Comparison of ENCODE assay signal across 26 cellular contexts in the genomic region with DNA sequence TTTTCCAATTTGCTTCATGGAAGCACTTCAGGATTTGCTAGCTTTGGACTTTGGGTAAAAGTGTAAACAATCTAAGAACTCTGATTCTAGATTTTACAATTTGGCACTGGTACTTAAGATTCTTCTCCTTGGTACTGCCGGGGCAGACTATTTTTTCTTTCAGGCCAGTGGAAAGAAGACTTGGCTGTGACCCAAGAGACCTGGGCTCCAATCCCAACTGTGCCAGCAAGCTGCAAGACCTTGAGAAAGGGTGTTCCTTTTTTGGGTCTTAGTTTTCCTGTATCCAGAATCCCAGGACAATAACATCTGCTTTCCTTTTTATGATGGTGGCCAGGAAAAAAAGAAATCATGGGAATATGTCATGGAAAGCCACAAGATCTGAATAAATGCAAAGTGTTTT.
"Had no signal": no experiment of that assay in that cellular context is flagged by ENCODE, and none has a peak within 500 bp of the region (broad histone marks: within the 10 kb centered on the region; RNA-seq: fewer than 3 reads in every experiment).

No MANE protein-coding gene starts in this region.

- H3K27me3 Mint-ChIP-seq: activated naive CD8-positive, alpha-beta T cell had no signal

- H3K9me3 Mint-ChIP-seq: effector memory CD8-positive, alpha-beta T cell; nephron; stimulated activated memory B cell treated with anti-CD40 and anti-IgM and Interleukin-4, amounts not matched to agents 10 μg/mL and 1 μg/mL and 100 μg/mL, for 72 hours; stimulated activated naive CD8-positive, alpha-beta T cell treated with anti-CD3 and anti-CD28 coated beads, Interleukin-15, amount 100 ng/mL, for 72 hours had no signal

- H3K9me3 ChIP-seq: gastrocnemius medialis, left ventricle myocardium inferior, neutrophil, ovary, prostate gland, upper lobe of right lung had no signal

- H3K27me3 ChIP-seq: brain microvascular endothelial cell, hepatocyte, ovary had no signal

- H3K4me3 ChIP-seq: gastrocnemius medialis, hepatocyte, left ventricle myocardium inferior, lung, ovary, prostate gland, skin epidermis, upper lobe of right lung had no signal

- H3K36me3 ChIP-seq: brain microvascular endothelial cell, gastrocnemius medialis, left ventricle myocardium inferior, neutrophil, ovary, prostate gland, upper lobe of right lung had no signal

- H3K36me3 Mint-ChIP-seq: activated naive CD8-positive, alpha-beta T cell; stimulated activated memory B cell treated with anti-CD40 and anti-IgM and Interleukin-4, amounts not matched to agents 10 μg/mL and 1 μg/mL and 100 μg/mL, for 72 hours had no signal

- H3K4me1 ChIP-seq: gastrocnemius medialis, left ventricle myocardium inferior, prostate gland, upper lobe of right lung had no signal

- DNase-seq: activated CD4-positive, alpha-beta T cell treated with anti-CD3 and anti-CD28 coated beads for 4 hours; activated CD4-positive, alpha-beta T cell treated with anti-CD3 and anti-CD28 coated beads, Interleukin-2, amount 50 U/mL, for 4 hours; activated effector memory CD4-positive, alpha-beta T cell treated with Interleukin-2 at 50 U/mL for 16 hours; activated naive CD4-positive, alpha-beta T cell treated with Interleukin-2 at 50 U/mL for 16 hours; aorta; cortex of kidney; effector memory CD8-positive, alpha-beta T cell; erythroblast; gastrocnemius medialis; islet precursor cell; left ventricle myocardium inferior; ovary; retina; stimulated activated CD4-positive, alpha-beta T cell treated with anti-CD3 and anti-CD28 coated beads, Interleukin-4, amount 100 ng/mL, for 24 hours; stimulated activated CD8-positive, alpha-beta memory T cell treated with anti-CD3 and anti-CD28 coated beads, Interleukin-4, amount 100 ng/mL, for 48 hours; stimulated activated naive CD8-positive, alpha-beta T cell treated with anti-CD3 and anti-CD28 coated beads, Interleukin-15, amount 100 ng/mL, for 72 hours; upper lobe of right lung had no signal

- H3K27ac ChIP-seq: brain microvascular endothelial cell, gastrocnemius medialis, hepatocyte, left ventricle myocardium inferior, neutrophil, ovary, prostate gland, skin epidermis, upper lobe of right lung had no signal

- H3K4me1 Mint-ChIP-seq: stimulated activated memory B cell treated with anti-CD40 and anti-IgM and Interleukin-4, amounts not matched to agents 10 μg/mL and 1 μg/mL and 100 μg/mL, for 72 hours had no signal

- H3K4me3 Mint-ChIP-seq: activated naive CD8-positive, alpha-beta T cell; effector memory CD8-positive, alpha-beta T cell; nephron; stimulated activated memory B cell treated with anti-CD40 and anti-IgM and Interleukin-4, amounts not matched to agents 10 μg/mL and 1 μg/mL and 100 μg/mL, for 72 hours; stimulated activated naive CD8-positive, alpha-beta T cell treated with anti-CD3 and anti-CD28 coated beads, Interleukin-15, amount 100 ng/mL, for 72 hours had no signal

- H3K27ac Mint-ChIP-seq: activated naive CD8-positive, alpha-beta T cell; effector memory CD8-positive, alpha-beta T cell; stimulated activated memory B cell treated with anti-CD40 and anti-IgM and Interleukin-4, amounts not matched to agents 10 μg/mL and 1 μg/mL and 100 μg/mL, for 72 hours; stimulated activated naive CD8-positive, alpha-beta T cell treated with anti-CD3 and anti-CD28 coated beads, Interleukin-15, amount 100 ng/mL, for 72 hours had no signal
